Comparison of ENCODE assay signal across 1 cellular context in genomic region chr14:39768579-39768978, GRCh38.
TF ChIP-seq lines count a peak whose summit lies in the region.

No MANE protein-coding gene starts in this region.

TF ChIP-seq in GM12878, 131 proteins besides CTCF, POLR2A, EP300 and RAD21 (continued from another document):
- TF ChIP-seq, protein P1, sequence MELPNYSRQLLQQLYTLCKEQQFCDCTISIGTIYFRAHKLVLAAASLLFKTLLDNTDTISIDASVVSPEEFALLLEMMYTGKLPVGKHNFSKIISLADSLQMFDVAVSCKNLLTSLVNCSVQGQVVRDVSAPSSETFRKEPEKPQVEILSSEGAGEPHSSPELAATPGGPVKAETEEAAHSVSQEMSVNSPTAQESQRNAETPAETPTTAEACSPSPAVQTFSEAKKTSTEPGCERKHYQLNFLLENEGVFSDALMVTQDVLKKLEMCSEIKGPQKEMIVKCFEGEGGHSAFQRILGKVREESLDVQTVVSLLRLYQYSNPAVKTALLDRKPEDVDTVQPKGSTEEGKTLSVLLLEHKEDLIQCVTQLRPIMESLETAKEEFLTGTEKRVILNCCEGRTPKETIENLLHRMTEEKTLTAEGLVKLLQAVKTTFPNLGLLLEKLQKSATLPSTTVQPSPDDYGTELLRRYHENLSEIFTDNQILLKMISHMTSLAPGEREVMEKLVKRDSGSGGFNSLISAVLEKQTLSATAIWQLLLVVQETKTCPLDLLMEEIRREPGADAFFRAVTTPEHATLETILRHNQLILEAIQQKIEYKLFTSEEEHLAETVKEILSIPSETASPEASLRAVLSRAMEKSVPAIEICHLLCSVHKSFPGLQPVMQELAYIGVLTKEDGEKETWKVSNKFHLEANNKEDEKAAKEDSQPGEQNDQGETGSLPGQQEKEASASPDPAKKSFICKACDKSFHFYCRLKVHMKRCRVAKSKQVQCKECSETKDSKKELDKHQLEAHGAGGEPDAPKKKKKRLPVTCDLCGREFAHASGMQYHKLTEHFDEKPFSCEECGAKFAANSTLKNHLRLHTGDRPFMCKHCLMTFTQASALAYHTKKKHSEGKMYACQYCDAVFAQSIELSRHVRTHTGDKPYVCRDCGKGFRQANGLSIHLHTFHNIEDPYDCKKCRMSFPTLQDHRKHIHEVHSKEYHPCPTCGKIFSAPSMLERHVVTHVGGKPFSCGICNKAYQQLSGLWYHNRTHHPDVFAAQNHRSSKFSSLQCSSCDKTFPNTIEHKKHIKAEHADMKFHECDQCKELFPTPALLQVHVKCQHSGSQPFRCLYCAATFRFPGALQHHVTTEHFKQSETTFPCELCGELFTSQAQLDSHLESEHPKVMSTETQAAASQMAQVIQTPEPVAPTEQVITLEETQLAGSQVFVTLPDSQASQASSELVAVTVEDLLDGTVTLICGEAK (IDR thresholded peaks at IDR 0.05; ENCODE audit: borderline replicate concordance), result no peak
- no peak for TF ChIP-seq CHD4 (IDR thresholded peaks at IDR 0.05)
- no peak for TF ChIP-seq MEF2A (IDR thresholded peaks at IDR 0.05; ENCODE audit: insufficient read depth, low read depth, low read length)
- TF ChIP-seq PML (IDR thresholded peaks at IDR 0.05; ENCODE audit: low read length), result no peak
- TF ChIP-seq, protein P2, sequence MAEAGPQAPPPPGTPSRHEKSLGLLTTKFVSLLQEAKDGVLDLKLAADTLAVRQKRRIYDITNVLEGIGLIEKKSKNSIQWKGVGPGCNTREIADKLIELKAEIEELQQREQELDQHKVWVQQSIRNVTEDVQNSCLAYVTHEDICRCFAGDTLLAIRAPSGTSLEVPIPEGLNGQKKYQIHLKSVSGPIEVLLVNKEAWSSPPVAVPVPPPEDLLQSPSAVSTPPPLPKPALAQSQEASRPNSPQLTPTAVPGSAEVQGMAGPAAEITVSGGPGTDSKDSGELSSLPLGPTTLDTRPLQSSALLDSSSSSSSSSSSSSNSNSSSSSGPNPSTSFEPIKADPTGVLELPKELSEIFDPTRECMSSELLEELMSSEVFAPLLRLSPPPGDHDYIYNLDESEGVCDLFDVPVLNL (IDR thresholded peaks at IDR 0.05; ENCODE audit: low read depth, low read length), result no peak
- TF ChIP-seq, protein P3, sequence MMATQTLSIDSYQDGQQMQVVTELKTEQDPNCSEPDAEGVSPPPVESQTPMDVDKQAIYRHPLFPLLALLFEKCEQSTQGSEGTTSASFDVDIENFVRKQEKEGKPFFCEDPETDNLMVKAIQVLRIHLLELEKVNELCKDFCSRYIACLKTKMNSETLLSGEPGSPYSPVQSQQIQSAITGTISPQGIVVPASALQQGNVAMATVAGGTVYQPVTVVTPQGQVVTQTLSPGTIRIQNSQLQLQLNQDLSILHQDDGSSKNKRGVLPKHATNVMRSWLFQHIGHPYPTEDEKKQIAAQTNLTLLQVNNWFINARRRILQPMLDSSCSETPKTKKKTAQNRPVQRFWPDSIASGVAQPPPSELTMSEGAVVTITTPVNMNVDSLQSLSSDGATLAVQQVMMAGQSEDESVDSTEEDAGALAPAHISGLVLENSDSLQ (IDR thresholded peaks at IDR 0.05), result peak; percentile 29; the same call in 1 of the 2 replicates
- TF ChIP-seq NR2C2 (IDR thresholded peaks at IDR 0.05; ENCODE audit: borderline replicate concordance, control insufficient read depth, insufficient read length, low read depth), result no peak
- no peak for TF ChIP-seq TCF3 (IDR thresholded peaks at IDR 0.05; ENCODE audit: borderline replicate concordance, insufficient read depth, low read depth, low read length)
- peak; percentile 82 for TF ChIP-seq RUNX3 (IDR thresholded peaks at IDR 0.05; ENCODE audit: low read length)
- no peak for TF ChIP-seq CBX3 (IDR thresholded peaks at IDR 0.05; ENCODE audit: borderline replicate concordance, low read depth)
- TF ChIP-seq NBN (IDR thresholded peaks at IDR 0.05), result peak; percentile 72
- TF ChIP-seq NR2F1 (conservative IDR thresholded peaks at IDR 0.05), result peak; percentile 57; the same call in 1 of the 2 replicates
- peak; percentile 19; the same call in 1 of the 2 replicates for TF ChIP-seq BCL11A (IDR thresholded peaks at IDR 0.05; ENCODE audit: low read depth, low read length)
- TF ChIP-seq CREM (IDR thresholded peaks at IDR 0.05; ENCODE audit: low read depth), result 0 out of 2 replicates have a peak, but pooled peaks have one; percentile 35
- TF ChIP-seq MTA2 (IDR thresholded peaks at IDR 0.05; ENCODE audit: low read depth), result peak; percentile 96
- no peak for TF ChIP-seq GABPA (IDR thresholded peaks at IDR 0.05; ENCODE audit: low read depth)
- TF ChIP-seq NFIC (IDR thresholded peaks at IDR 0.05; ENCODE audit: low read depth, low read length), result 0 out of 2 replicates have a peak, but pooled peaks have one; percentile 36
- peak; percentile 61; the same call in 1 of the 2 replicates for TF ChIP-seq SPI1 (IDR thresholded peaks at IDR 0.05; ENCODE audit: borderline replicate concordance, insufficient read depth, low read depth, low read length)
- TF ChIP-seq REST (IDR thresholded peaks at IDR 0.05; ENCODE audit: low read depth, low read length), result no peak
- no peak for TF ChIP-seq PRDM15 (CRISPR knock-in tag; IDR thresholded peaks at IDR 0.05)
- peak; percentile 27 to 64; a peak in 2 of 4 replicates for TF ChIP-seq BHLHE40 (IDR thresholded peaks at IDR 0.05; ENCODE audit: borderline replicate concordance in 1 of 2, low read depth in 2 of 2, low read length in 1 of 2)
- 0 out of 2 replicates have a peak, but pooled peaks have one; percentile 33 for TF ChIP-seq CREB1 (IDR thresholded peaks at IDR 0.05; ENCODE audit: low read depth)
- no peak for TF ChIP-seq CHD1 (IDR thresholded peaks at IDR 0.05; ENCODE audit: low read depth, low read length)
- no peak for TF ChIP-seq FOXM1 (IDR thresholded peaks at IDR 0.05; ENCODE audit: low read depth, low read length)
- TF ChIP-seq BACH1 (IDR thresholded peaks at IDR 0.05; ENCODE audit: borderline replicate concordance), result no peak
- TF ChIP-seq, protein P4, sequence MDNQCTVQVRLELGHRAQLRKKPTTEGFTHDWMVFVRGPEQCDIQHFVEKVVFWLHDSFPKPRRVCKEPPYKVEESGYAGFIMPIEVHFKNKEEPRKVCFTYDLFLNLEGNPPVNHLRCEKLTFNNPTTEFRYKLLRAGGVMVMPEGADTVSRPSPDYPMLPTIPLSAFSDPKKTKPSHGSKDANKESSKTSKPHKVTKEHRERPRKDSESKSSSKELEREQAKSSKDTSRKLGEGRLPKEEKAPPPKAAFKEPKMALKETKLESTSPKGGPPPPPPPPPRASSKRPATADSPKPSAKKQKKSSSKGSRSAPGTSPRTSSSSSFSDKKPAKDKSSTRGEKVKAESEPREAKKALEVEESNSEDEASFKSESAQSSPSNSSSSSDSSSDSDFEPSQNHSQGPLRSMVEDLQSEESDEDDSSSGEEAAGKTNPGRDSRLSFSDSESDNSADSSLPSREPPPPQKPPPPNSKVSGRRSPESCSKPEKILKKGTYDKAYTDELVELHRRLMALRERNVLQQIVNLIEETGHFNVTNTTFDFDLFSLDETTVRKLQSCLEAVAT (IDR thresholded peaks at IDR 0.05), result peak; percentile 48; the same call in 1 of the 2 replicates
- peak; percentile 86 for TF ChIP-seq ATF7 (IDR thresholded peaks at IDR 0.05; ENCODE audit: low read depth)
- TF ChIP-seq MTA3 (IDR thresholded peaks at IDR 0.05; ENCODE audit: borderline replicate concordance, low read length), result no peak
- 0 out of 2 replicates have a peak, but pooled peaks have one; percentile 33 for TF ChIP-seq DPF2 (IDR thresholded peaks at IDR 0.05)
- TF ChIP-seq IKZF1 (conservative IDR thresholded peaks at IDR 0.05), result 0 out of 2 replicates have a peak, but pooled peaks have one; percentile 30
- TF ChIP-seq ZNF384 (IDR thresholded peaks at IDR 0.05; ENCODE audit: borderline replicate concordance, low read depth, low read length), result peak; percentile 60; the same call in 1 of the 2 replicates
- TF ChIP-seq CHD2 (IDR thresholded peaks at IDR 0.05; ENCODE audit: borderline replicate concordance, low read depth, low read length), result peak; percentile 29; the same call in 1 of the 2 replicates
- TF ChIP-seq, protein P5, sequence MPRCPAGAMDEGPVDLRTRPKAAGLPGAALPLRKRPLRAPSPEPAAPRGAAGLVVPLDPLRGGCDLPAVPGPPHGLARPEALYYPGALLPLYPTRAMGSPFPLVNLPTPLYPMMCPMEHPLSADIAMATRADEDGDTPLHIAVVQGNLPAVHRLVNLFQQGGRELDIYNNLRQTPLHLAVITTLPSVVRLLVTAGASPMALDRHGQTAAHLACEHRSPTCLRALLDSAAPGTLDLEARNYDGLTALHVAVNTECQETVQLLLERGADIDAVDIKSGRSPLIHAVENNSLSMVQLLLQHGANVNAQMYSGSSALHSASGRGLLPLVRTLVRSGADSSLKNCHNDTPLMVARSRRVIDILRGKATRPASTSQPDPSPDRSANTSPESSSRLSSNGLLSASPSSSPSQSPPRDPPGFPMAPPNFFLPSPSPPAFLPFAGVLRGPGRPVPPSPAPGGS (IDR thresholded peaks at IDR 0.05; ENCODE audit: borderline replicate concordance, insufficient read depth, low read depth, low read length, poor library complexity, severe bottlenecking), result no peak
- no peak for TF ChIP-seq ZNF622 (IDR thresholded peaks at IDR 0.05)
TF ChIP-seq in GM12878: peak in this region for 18.
